ENCODE assay signal across 8 cellular contexts in genomic region chr1:206503591-206504362, GRCh38. TPM values are rescaled to one million over a fixed set of nuclear protein-coding genes. Genes with fewer than 3 reads are reported as not detected.
DNase-seq lines count a peak whose midpoint lies in the region; ATAC-seq and TF ChIP-seq lines count a peak whose summit lies in the region.

No MANE protein-coding gene starts in this region.

- H3K9me3 ChIP-seq in HAP-1, result no peaks in the 10 kb centered on the region

- H3K27me3 ChIP-seq in HAP-1 (ENCODE audit: low read depth), result peaks cover 61% of the 10 kb centered on the region

- H3K27me3 Mint-ChIP-seq in natural killer cell treated with Interleukin-12 subunit alpha and Interleukin-12 subunit beta and Interleukin-15 and Interleukin-18, amount 100 ng/mL, for 72 hours, result no peaks in the 10 kb centered on the region

- DNase-seq in activated T-cell treated with anti-CD3 and anti-CD28 coated beads for 24 hours (ENCODE audit: low read depth) (peak; percentile 44), RWPE1 (ENCODE audit: low spot score) (peak; percentile 93), brain pericyte (ENCODE audit: low read depth, low spot score) (peak; percentile 55), NCI-H1436 treated with DMSO at 0.1 percent for 48 hours (lab: John Stamatoyannopoulos, UW) (no peak), HAP-1 (ENCODE audit: low spot score in 2 of 2) (no peak)
- DNase-seq in activated T-cell treated with anti-CD3 and anti-CD28 coated beads, Interleukin-2, amount 50 U/mL, for 1 hour, result no peak
- DNase-seq in natural killer cell treated with Interleukin-12 subunit alpha and Interleukin-12 subunit beta and Interleukin-15 and Interleukin-18, amount 100 ng/mL, for 72 hours (ENCODE audit: low spot score), result peak; percentile 90

- H3K36me3 Mint-ChIP-seq in natural killer cell treated with Interleukin-12 subunit alpha and Interleukin-12 subunit beta and Interleukin-15 and Interleukin-18, amount 100 ng/mL, for 72 hours, result no peaks in the 10 kb centered on the region

- CTCF ChIA-PET in RWPE1 (lab: Yijun Ruan, JAX), result interaction anchor here (0.6 to 2.5 kb wide), 6 partner anchors 14 to 478 kb away, joined by 3 to 8 read pairs (median 4); no protein-coding TSS in a partner anchor

- H3K27ac Mint-ChIP-seq in natural killer cell treated with Interleukin-12 subunit alpha and Interleukin-12 subunit beta and Interleukin-15 and Interleukin-18, amount 100 ng/mL, for 72 hours, result peak overlapping the region; percentile 58 to 81

- no peaks in the 10 kb centered on the region for H3K36me3 ChIP-seq in HAP-1 (replicated peaks)

- no peak overlapping the region for H3K4me3 ChIP-seq in HAP-1

- no peaks in the 10 kb centered on the region for H3K9me3 Mint-ChIP-seq in natural killer cell treated with Interleukin-12 subunit alpha and Interleukin-12 subunit beta and Interleukin-15 and Interleukin-18, amount 100 ng/mL, for 72 hours

- no peaks in the 10 kb centered on the region for H3K4me1 ChIP-seq in HAP-1

- POLR2A ChIA-PET in RWPE1 (lab: Yijun Ruan, JAX; ENCODE audit: low non-redundant PET), result no interaction called here

- H3K4me3 Mint-ChIP-seq in natural killer cell treated with Interleukin-12 subunit alpha and Interleukin-12 subunit beta and Interleukin-15 and Interleukin-18, amount 100 ng/mL, for 72 hours, result peak overlapping the region; percentile 81

- no peak for TF ChIP-seq CTCF in RWPE1 (conservative IDR thresholded peaks at IDR 0.05; ENCODE audit: low read depth)

- H3K27ac ChIP-seq in RWPE1, result peak overlapping the region; percentile 74

- in situ Hi-C loops in HAP-1 (cut with MboI; ENCODE audit: low sequenced_read_pairs), result no loop called here

- ATAC-seq in HG02870 (IDR thresholded peaks at IDR 0.05; ENCODE audit: unreplicated experiment), result peak; percentile 63
- ATAC-seq in natural killer cell treated with Interleukin-12 subunit alpha and Interleukin-12 subunit beta and Interleukin-15 and Interleukin-18, amount 100 ng/mL, for 72 hours, result peak; percentile 84 to 85

- H3K4me1 Mint-ChIP-seq in natural killer cell treated with Interleukin-12 subunit alpha and Interleukin-12 subunit beta and Interleukin-15 and Interleukin-18, amount 100 ng/mL, for 72 hours (ENCODE audit: low read depth in 2 of 2), result peaks cover 47 to 55% of the 10 kb centered on the region in 2 donors

RNA-seq across cellular contexts. Expression of gene RASSF5, which starts 3.6 kb away (rescaled TPM):
- 100 to 1,000 TPM; 178 to 260 TPM for total RNA-seq in natural killer cell treated with Interleukin-12 subunit alpha and Interleukin-12 subunit beta and Interleukin-15 and Interleukin-18, amount 100 ng/mL, for 72 hours

RNA-seq across cellular contexts. Expression of gene IKBKE, which starts 33.5 kb away (rescaled TPM):
- total RNA-seq in natural killer cell treated with Interleukin-12 subunit alpha and Interleukin-12 subunit beta and Interleukin-15 and Interleukin-18, amount 100 ng/mL, for 72 hours, result 10 to 100 TPM; 50.8 to 53.3 TPM

Comparison
In these comparisons a context has a peak if more than half of its experiments do, and no peak if none do; other contexts are left out.
1. DNase-seq: peak in activated T-cell treated with anti-CD3 and anti-CD28 coated beads for 24 hours (single experiment), RWPE1 (single experiment), brain pericyte (single experiment) and natural killer cell treated with Interleukin-12 subunit alpha and Interleukin-12 subunit beta and Interleukin-15 and Interleukin-18, amount 100 ng/mL, for 72 hours (single experiment); none in activated T-cell treated with anti-CD3 and anti-CD28 coated beads, Interleukin-2, amount 50 U/mL, for 1 hour (single experiment), NCI-H1436 treated with DMSO at 0.1 percent for 48 hours (single experiment) and HAP-1 (0 of 2).